ENCODE assay signal across 32 cellular contexts in genomic region chr5:5077236-5077635, GRCh38.
"Had no signal": no experiment of that assay in that cellular context is flagged by ENCODE, and none has a peak within 500 bp of the region (broad histone marks: within the 10 kb centered on the region; RNA-seq: fewer than 3 reads in every experiment).

No MANE protein-coding gene starts in this region.

- H3K27ac ChIP-seq: ascending aorta, breast epithelium, cardiac muscle cell, colonic mucosa, WERI-Rb-1 had no signal

- H3K9me3 ChIP-seq: ascending aorta, breast epithelium, colonic mucosa had no signal

- H3K36me3 Mint-ChIP-seq: activated naive CD4-positive, alpha-beta T cell treated with anti-CD3 and anti-CD28 coated beads, Interleukin-2, amount 10 ng/mL, durations not matched to agents 7 days and 5 days; activated naive CD4-positive, alpha-beta T cell treated with anti-CD3 and anti-CD28 coated beads, Interleukin-2, amount 50 U/mL, for 72 hours; activated naive CD8-positive, alpha-beta T cell treated with anti-CD3 and anti-CD28 coated beads, Interleukin-2, amount 10 ng/mL, durations not matched to agents 7 days and 5 days; brain had no signal

- H3K27me3 ChIP-seq: ascending aorta, breast epithelium, cardiac muscle cell, colonic mucosa had no signal

- H3K4me3 ChIP-seq: ascending aorta, breast epithelium, cardiac muscle cell, colonic mucosa had no signal

- DNase-seq: activated CD4-positive, alpha-beta memory T cell treated with anti-CD3 and anti-CD28 coated beads, Interleukin-2, amount 10 ng/mL, durations not matched to agents 7 days and 5 days; activated CD4-positive, alpha-beta T cell treated with anti-CD3 and anti-CD28 coated beads for 1 hour; activated CD4-positive, alpha-beta T cell treated with anti-CD3 and anti-CD28 coated beads for 4 hours; activated CD4-positive, alpha-beta T cell treated with anti-CD3 and anti-CD28 coated beads, Interleukin-2, amount 10 ng/mL, durations not matched to agents 7 days and 5 days; activated CD4-positive, alpha-beta T cell treated with anti-CD3 and anti-CD28 coated beads, Interleukin-2, amount 50 U/mL, for 4 hours; activated CD4-positive, CD25-positive, alpha-beta regulatory T cell; activated CD8-positive, alpha-beta memory T cell treated with anti-CD3 and anti-CD28 coated beads, Interleukin-2, amount 50 U/mL, for 48 hours; activated gamma-delta T cell; activated naive CD4-positive, alpha-beta T cell; activated naive CD4-positive, alpha-beta T cell treated with anti-CD3 and anti-CD28 coated beads, Interleukin-2, amount 10 ng/mL, durations not matched to agents 7 days and 5 days; activated naive CD8-positive, alpha-beta T cell treated with anti-CD3 and anti-CD28 coated beads, Interleukin-2, amount 10 ng/mL, durations not matched to agents 7 days and 5 days; activated T-cell treated with anti-CD3 and anti-CD28 coated beads for 4 hours; activated T-cell treated with anti-CD3 and anti-CD28 coated beads, Interleukin-2, amount 50 U/mL, for 24 hours; activated T-cell treated with anti-CD3 and anti-CD28 coated beads, Interleukin-2, amount 50 U/mL, for 72 hours; central memory CD4-positive, alpha-beta T cell; cerebellar nuclear complex; colonic mucosa; effector CD8-positive, alpha-beta T cell; foreskin fibroblast; head of caudate nucleus; T-helper 17 cell; T1000; WERI-Rb-1 had no signal

- H3K4me1 ChIP-seq: ascending aorta, breast epithelium, colonic mucosa had no signal

- FAIRE-seq: endometrium, frontal cortex had no signal

- H3K4me3 Mint-ChIP-seq: activated CD4-positive, alpha-beta memory T cell treated with anti-CD3 and anti-CD28 coated beads, Interleukin-2, amount 10 ng/mL, durations not matched to agents 7 days and 5 days; activated CD4-positive, alpha-beta T cell treated with anti-CD3 and anti-CD28 coated beads, Interleukin-2, amount 10 ng/mL, durations not matched to agents 7 days and 5 days; activated naive CD4-positive, alpha-beta T cell treated with anti-CD3 and anti-CD28 coated beads, Interleukin-2, amount 10 ng/mL, durations not matched to agents 7 days and 5 days; activated naive CD8-positive, alpha-beta T cell treated with anti-CD3 and anti-CD28 coated beads, Interleukin-2, amount 10 ng/mL, durations not matched to agents 7 days and 5 days; activated T-cell treated with anti-CD3 and anti-CD28 coated beads, Interleukin-2, amount 50 U/mL, for 24 hours; activated T-cell treated with anti-CD3 and anti-CD28 coated beads, Interleukin-2, amount 50 U/mL, for 72 hours; brain; T-helper 17 cell; T-helper 2 cell treated with Interferon-gamma antibody and Interleukin-4, amounts not matched to agents 5 μg/mL and 100 μg/mL, for 36 hours had no signal

- ATAC-seq: activated naive CD4-positive, alpha-beta T cell treated with anti-CD3 and anti-CD28 coated beads, Interleukin-2, amount 50 U/mL, for 72 hours; activated T-cell treated with anti-CD3 and anti-CD28 coated beads, Interleukin-2, amount 50 U/mL, for 72 hours; esophagus mucosa; T-helper 17 cell had no signal

- H3K9me3 Mint-ChIP-seq: activated CD4-positive, alpha-beta T cell treated with anti-CD3 and anti-CD28 coated beads, Interleukin-2, amount 10 ng/mL, durations not matched to agents 7 days and 5 days; activated naive CD4-positive, alpha-beta T cell treated with anti-CD3 and anti-CD28 coated beads, Interleukin-2, amount 10 ng/mL, durations not matched to agents 7 days and 5 days; activated naive CD8-positive, alpha-beta T cell treated with anti-CD3 and anti-CD28 coated beads, Interleukin-2, amount 10 ng/mL, durations not matched to agents 7 days and 5 days; T-helper 2 cell treated with Interferon-gamma antibody and Interleukin-4, amounts not matched to agents 5 μg/mL and 100 μg/mL, for 36 hours had no signal

- H3K36me3 ChIP-seq: ascending aorta, breast epithelium, cardiac muscle cell, colonic mucosa, WERI-Rb-1 had no signal

- H3K27ac Mint-ChIP-seq: activated CD4-positive, alpha-beta memory T cell treated with anti-CD3 and anti-CD28 coated beads, Interleukin-2, amount 10 ng/mL, durations not matched to agents 7 days and 5 days; activated CD4-positive, alpha-beta T cell treated with anti-CD3 and anti-CD28 coated beads, Interleukin-2, amount 10 ng/mL, durations not matched to agents 7 days and 5 days; activated naive CD4-positive, alpha-beta T cell treated with anti-CD3 and anti-CD28 coated beads, Interleukin-2, amount 10 ng/mL, durations not matched to agents 7 days and 5 days; activated naive CD4-positive, alpha-beta T cell treated with anti-CD3 and anti-CD28 coated beads, Interleukin-2, amount 50 U/mL, for 72 hours; activated naive CD8-positive, alpha-beta T cell treated with anti-CD3 and anti-CD28 coated beads, Interleukin-2, amount 10 ng/mL, durations not matched to agents 7 days and 5 days; activated T-cell treated with anti-CD3 and anti-CD28 coated beads, Interleukin-2, amount 50 U/mL, for 24 hours; activated T-cell treated with anti-CD3 and anti-CD28 coated beads, Interleukin-2, amount 50 U/mL, for 72 hours; brain; T-helper 17 cell; T-helper 2 cell treated with Interferon-gamma antibody and Interleukin-4, amounts not matched to agents 5 μg/mL and 100 μg/mL, for 36 hours had no signal

- H3K27me3 Mint-ChIP-seq: activated CD4-positive, alpha-beta memory T cell treated with anti-CD3 and anti-CD28 coated beads, Interleukin-2, amount 10 ng/mL, durations not matched to agents 7 days and 5 days; activated CD4-positive, alpha-beta T cell treated with anti-CD3 and anti-CD28 coated beads, Interleukin-2, amount 10 ng/mL, durations not matched to agents 7 days and 5 days; activated naive CD4-positive, alpha-beta T cell treated with anti-CD3 and anti-CD28 coated beads, Interleukin-2, amount 10 ng/mL, durations not matched to agents 7 days and 5 days; activated naive CD8-positive, alpha-beta T cell treated with anti-CD3 and anti-CD28 coated beads, Interleukin-2, amount 10 ng/mL, durations not matched to agents 7 days and 5 days; activated T-cell treated with anti-CD3 and anti-CD28 coated beads, Interleukin-2, amount 50 U/mL, for 24 hours; T-helper 17 cell had no signal

- H3K4me1 Mint-ChIP-seq: activated CD4-positive, alpha-beta memory T cell treated with anti-CD3 and anti-CD28 coated beads, Interleukin-2, amount 10 ng/mL, durations not matched to agents 7 days and 5 days; activated CD4-positive, alpha-beta T cell treated with anti-CD3 and anti-CD28 coated beads, Interleukin-2, amount 10 ng/mL, durations not matched to agents 7 days and 5 days; activated naive CD4-positive, alpha-beta T cell treated with anti-CD3 and anti-CD28 coated beads, Interleukin-2, amount 10 ng/mL, durations not matched to agents 7 days and 5 days; activated naive CD8-positive, alpha-beta T cell treated with anti-CD3 and anti-CD28 coated beads, Interleukin-2, amount 10 ng/mL, durations not matched to agents 7 days and 5 days; T-helper 17 cell had no signal
